1 cellular context compared by ENCODE assay signal in genomic region chr16:51152691-51153261, GRCh38.
TF ChIP-seq lines count a peak whose summit lies in the region.

No MANE protein-coding gene starts in this region.

TF ChIP-seq in liver, 16 proteins besides CTCF, POLR2A, EP300 and RAD21:
- TF ChIP-seq REST (IDR thresholded peaks at IDR 0.05), result no peak
- TF ChIP-seq ZBTB33 (IDR thresholded peaks at IDR 0.05), result no peak
- TF ChIP-seq EGR1 (IDR thresholded peaks at IDR 0.05; ENCODE audit: low read depth in 2 of 2), result peak in 1 of 2 donors; percentile 9
- TF ChIP-seq HNF4A (conservative IDR thresholded peaks at IDR 0.05), result peak in 1 of 2 donors; percentile 5
- no peak for TF ChIP-seq RXRA (IDR thresholded peaks at IDR 0.05)
- TF ChIP-seq MAX (IDR thresholded peaks at IDR 0.05), result no peak
- TF ChIP-seq HNF4G (IDR thresholded peaks at IDR 0.05), result no peak
- no peak for TF ChIP-seq NR2F2 (IDR thresholded peaks at IDR 0.05)
- TF ChIP-seq GABPA (IDR thresholded peaks at IDR 0.05 in 1 of 2, conservative IDR thresholded peaks at IDR 0.05 in 1 of 2), result no peak
- TF ChIP-seq SP1 (IDR thresholded peaks at IDR 0.05), result no peak
- TF ChIP-seq TAF1 (conservative IDR thresholded peaks at IDR 0.05), result peak; percentile 23
- TF ChIP-seq YY1 (IDR thresholded peaks at IDR 0.05), result no peak
- TF ChIP-seq FOXA2 (IDR thresholded peaks at IDR 0.05), result no peak
- TF ChIP-seq ATF3 (IDR thresholded peaks at IDR 0.05), result no peak
- no peak for TF ChIP-seq FOXA1 (IDR thresholded peaks at IDR 0.05)
- TF ChIP-seq JUND (IDR thresholded peaks at IDR 0.05), result no peak
TF ChIP-seq in liver: peak in this region for 3.
